Comparison of ENCODE assay signal across 9 cellular contexts in the genomic region with DNA sequence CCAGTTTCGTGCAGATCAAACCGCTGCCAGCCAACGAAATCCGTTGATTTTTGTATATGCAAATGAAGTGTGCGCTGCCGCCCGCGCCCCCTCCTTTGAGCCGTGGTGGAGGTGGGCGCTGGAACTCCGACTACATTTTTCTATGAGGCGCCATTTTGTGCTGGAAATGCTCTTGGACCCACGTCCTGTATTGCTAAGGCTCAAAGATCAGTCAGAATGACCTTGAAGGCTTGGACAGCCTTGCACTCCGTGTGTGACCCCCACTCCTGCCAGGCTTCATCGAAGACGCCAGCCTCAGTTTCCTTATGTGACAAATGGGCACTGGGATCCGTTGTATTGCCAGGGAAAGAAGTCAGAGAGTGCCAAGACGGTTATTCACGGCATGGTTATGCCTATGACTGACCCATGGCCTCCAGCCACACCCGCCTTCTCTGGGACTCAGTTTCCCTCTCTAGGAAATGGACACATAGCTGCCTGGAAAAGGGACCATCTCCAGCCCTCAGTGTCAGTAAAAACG. TPM values are rescaled to one million over a fixed set of nuclear protein-coding genes. Genes with fewer than 3 reads are reported as not detected.
DNase-seq lines count a peak whose midpoint lies in the region; ATAC-seq and TF ChIP-seq lines count a peak whose summit lies in the region.
"Had no signal": no experiment of that assay in that cellular context is flagged by ENCODE, and none has a peak within 500 bp of the region (broad histone marks: within the 10 kb centered on the region; RNA-seq: fewer than 3 reads in every experiment).

No MANE protein-coding gene starts in this region.

- H2BK15ac ChIP-seq in IMR-90 (ENCODE audit: low read depth, low read length) = peak overlapping the region; percentile 100

- no peaks in the 10 kb centered on the region for H3K9me3 ChIP-seq in IMR-90 (ENCODE audit: control insufficient read depth, insufficient read depth, low read length)
- H3K9me3 ChIP-seq in breast epithelium = no peaks in the 10 kb centered on the region
- no peaks in the 10 kb centered on the region for H3K9me3 ChIP-seq in mucosa of stomach (ENCODE audit: control insufficient read depth, low read length)

- H3K14ac ChIP-seq in IMR-90 (replicated peaks; ENCODE audit: low read depth, low read length) = peak overlapping the region; percentile 99

- in situ Hi-C loops in IMR-90 (cut with MboI; ENCODE audit: low sequenced_read_pairs) (no loop called here), ACHN (cut with HindIII; ENCODE audit: low pct_ligation_motif_present, low pct_unique_long_range_greater_than_20kb, low sequenced_read_pairs) (no loop called here)

- H3K79me1 ChIP-seq in IMR-90 (ENCODE audit: low read depth in 1 of 2, low read length in 2 of 2) = peaks cover under 1 to 28% of the 10 kb centered on the region in 2 experiments; a peak in 2 of 4 replicates

- POLR2A ChIA-PET in AG04449 (lab: Yijun Ruan, JAX) = interaction anchor here (0.5 to 3.4 kb wide), 40 partner anchors 8 to 321 kb away, joined by 3 to 86 read pairs (median 4); a partner anchor contains a TSS
- POLR2A ChIA-PET in IMR-90 (lab: Charles Lee; ENCODE audit: unreplicated experiment) = interaction anchor here (0.5 to 1.4 kb wide), 4 partner anchors 10 to 249 kb away, joined by 3 to 6 read pairs (median 4); no protein-coding TSS in a partner anchor

- peak overlapping the region; percentile 96 for H3K23ac ChIP-seq in IMR-90 (ENCODE audit: low read depth, low read length)

- ATAC-seq in IMR-90 (ENCODE audit: low read depth) (no peak), HG02840 (IDR thresholded peaks at IDR 0.05; ENCODE audit: low FRiP score, unreplicated experiment) (no peak)

- peak overlapping the region; percentile 58 for H3K4me3 ChIP-seq in AG04449 (ENCODE audit: low read depth, low read length)
- peak overlapping the region; percentile 41 for H3K4me3 ChIP-seq in IMR-90 (ENCODE audit: insufficient read depth, low read depth, low read length)
- peak overlapping the region; percentile 94 to 95 (median 95) for H3K4me3 ChIP-seq in breast epithelium
- H3K4me3 ChIP-seq in mucosa of stomach (ENCODE audit: low read length) = peak overlapping the region; percentile 6

- peak overlapping the region; percentile 95 for H3K56ac ChIP-seq in IMR-90 (ENCODE audit: extremely low read depth, insufficient read depth, low read length)

- H2BK120ac ChIP-seq in IMR-90 (ENCODE audit: low read depth, low read length) = peak overlapping the region; percentile 98

- DNase-seq in AG04449 (ENCODE audit: low read depth, low spot score) (no peak), IMR-90 (no peak), breast epithelium (ENCODE audit: low spot score in 2 of 2) (peak in 1 of 2 donors; percentile 25), NCI-H774 (lab: John Stamatoyannopoulos, UW) (no peak), ACHN (no peak), globus pallidus (ENCODE audit: low spot score) (no peak)

- H2BK20ac ChIP-seq in IMR-90 (ENCODE audit: low read depth, low read length) = peak overlapping the region; percentile 83

- no peak for TF ChIP-seq CTCF in AG04449 (IDR thresholded peaks at IDR 0.05; ENCODE audit: insufficient read depth, low read length, missing control alignments)
- TF ChIP-seq CTCF in IMR-90 (conservative IDR thresholded peaks at IDR 0.05; ENCODE audit: low read depth, low read length) = no peak
- TF ChIP-seq CTCF in breast epithelium (IDR thresholded peaks at IDR 0.05) = peak in 1 of 3 donors; percentile 10

- peak overlapping the region; percentile 99 for H2AK5ac ChIP-seq in IMR-90 (ENCODE audit: low read depth, low read length)

- H3K18ac ChIP-seq in IMR-90 (ENCODE audit: low read depth, low read length) = peak overlapping the region; percentile 96

- H3K27me3 ChIP-seq in IMR-90 (ENCODE audit: control insufficient read depth, insufficient read depth, low read length) = no peaks in the 10 kb centered on the region
- no peaks in the 10 kb centered on the region for H3K27me3 ChIP-seq in breast epithelium
- H3K27me3 ChIP-seq in mucosa of stomach (ENCODE audit: control insufficient read depth, insufficient read depth, low read length) = no peaks in the 10 kb centered on the region

- peak overlapping the region; percentile 100 for H3K4ac ChIP-seq in IMR-90 (ENCODE audit: low read depth, low read length)

- peak overlapping the region; percentile 87 for H3K4me2 ChIP-seq in IMR-90 (ENCODE audit: low read depth, low read length)

- H3K36me3 ChIP-seq in IMR-90 (ENCODE audit: control insufficient read depth, insufficient read depth, low read length) = peaks cover 18% of the 10 kb centered on the region
- no peaks in the 10 kb centered on the region for H3K36me3 ChIP-seq in breast epithelium
- no peaks in the 10 kb centered on the region for H3K36me3 ChIP-seq in mucosa of stomach (ENCODE audit: control insufficient read depth, insufficient read depth, low read length)

- H4K91ac ChIP-seq in IMR-90 (ENCODE audit: insufficient read depth, low read depth, low read length) = peak overlapping the region; percentile 100

- peak overlapping the region; percentile 100 for H4K8ac ChIP-seq in IMR-90 (ENCODE audit: low read depth in 2 of 2, low read length in 2 of 2)

- no TSS peak for BruUV-seq in IMR-90 (replicated peaks; lab: Mats Ljungman, UMichigan)

- 34% methylated on average over 11 of the region's 21 CpGs; no CpG with 5 or more reads in 1 of the 2 experiments for WGBS in IMR-90 (ENCODE audit: extremely low coverage in 2 of 2, insufficient read length in 1 of 2), 2 experiments

- dilution Hi-C loops in IMR-90 (cut with HindIII; ENCODE audit: low sequenced_read_pairs, unreplicated experiment) = no loop called here

- peaks cover 17% of the 10 kb centered on the region for H3K4me1 ChIP-seq in IMR-90 (ENCODE audit: control insufficient read depth, insufficient read depth, low read length)
- peaks cover 4 to 10% of the 10 kb centered on the region in 2 donors for H3K4me1 ChIP-seq in breast epithelium
- peaks cover 16% of the 10 kb centered on the region for H3K4me1 ChIP-seq in mucosa of stomach (ENCODE audit: control insufficient read depth, insufficient read depth, low read length)

- H2AK9ac ChIP-seq in IMR-90 (replicated peaks; ENCODE audit: low read depth, low read length, poor library complexity) = peak overlapping the region; percentile 100

- peaks cover 33% of the 10 kb centered on the region for H4K20me1 ChIP-seq in IMR-90 (ENCODE audit: insufficient read depth, low read length)

- H3K9ac ChIP-seq in IMR-90 (ENCODE audit: low read depth, low read length) (peak overlapping the region; percentile 63), mucosa of stomach (ENCODE audit: low read length) (peak overlapping the region; percentile 11)

- no peak for TF ChIP-seq RAD21 in IMR-90 (IDR thresholded peaks at IDR 0.05; ENCODE audit: low read length)

- TF ChIP-seq POLR2A in IMR-90 (IDR thresholded peaks at IDR 0.05; ENCODE audit: low read depth, low read length) = no peak
- no peak for TF ChIP-seq POLR2A in breast epithelium (IDR thresholded peaks at IDR 0.05)

- CTCF ChIA-PET in AG04449 (lab: Yijun Ruan, JAX) = interaction anchor here (0.8 to 2.8 kb wide), 7 partner anchors 10 to 267 kb away, joined by 3 to 42 read pairs (median 6); a partner anchor contains a TSS
- CTCF ChIA-PET in IMR-90 (lab: Yijun Ruan, JAX) = no interaction called here

- H2AFZ ChIP-seq in IMR-90 (replicated peaks; ENCODE audit: low read length, poor library complexity) = peak overlapping the region; percentile 96

- H3K9me1 ChIP-seq in IMR-90 (ENCODE audit: insufficient read depth, low read length) = peaks cover 19% of the 10 kb centered on the region

- peak overlapping the region; percentile 99 for H4K5ac ChIP-seq in IMR-90 (ENCODE audit: low read depth, low read length)

- peak overlapping the region; percentile 94 for H2BK5ac ChIP-seq in IMR-90 (ENCODE audit: low read depth, low read length, poor library complexity, severe bottlenecking)

- intact Hi-C loops in IMR-90 (cut with micrococcal nuclease) = loop anchor here (5.0 kb wide), 1 partner anchor 94 kb away; no protein-coding TSS in a partner anchor
- intact Hi-C loops in breast epithelium (cut with DNase I; ENCODE audit: low total_unique reads) = no loop called here

- H3K27ac ChIP-seq in IMR-90 (ENCODE audit: insufficient read depth, low read length) (peak overlapping the region; percentile 94), breast epithelium (peak overlapping the region; percentile 93 to 99)

TF ChIP-seq in IMR-90, 13 proteins besides CTCF, POLR2A, EP300 and RAD21:
- TF ChIP-seq MAZ (IDR thresholded peaks at IDR 0.05; ENCODE audit: borderline replicate concordance, low read depth, low read length) = peak; percentile 3; the same call in 1 of the 2 replicates
- no peak for TF ChIP-seq SMC3 (IDR thresholded peaks at IDR 0.05; ENCODE audit: low read depth, low read length)

RNA-seq across cellular contexts. Expression of a gene that starts 0.8 kb away (rescaled TPM):
- 69.5 and 74.4 TPM in 2 replicates for total RNA-seq in IMR-90 (2012; rRNA removed)
- 104 and 177 TPM in 2 replicates for polyA plus RNA-seq in IMR-90 (2012; rRNA removed)
- 94.4 and 130 TPM in 2 replicates for polyA plus RNA-seq in IMR-90 (2012; cell fraction: cytosol; rRNA removed)
- polyA plus RNA-seq in IMR-90 (2012; cell fraction: nucleus; rRNA removed; ENCODE audit: low replicate concordance) = 22.1 and 43.9 TPM in 2 replicates
- total RNA-seq in breast epithelium = 1 to 10 TPM; 7.2 to 9.0 (median 8.9) TPM

RNA-seq across cellular contexts. Expression of a gene that starts 22.6 kb away (rescaled TPM):
- total RNA-seq in IMR-90 (2012; rRNA removed) (386 and 998 TPM in 2 replicates), breast epithelium (100 to 1,000 TPM; 462 to 673 (median 471) TPM)
- 1,428 and 1,693 TPM in 2 replicates for polyA plus RNA-seq in IMR-90 (2012; rRNA removed)
- 2,443 and 3,636 TPM in 2 replicates for polyA plus RNA-seq in IMR-90 (2012; cell fraction: cytosol; rRNA removed)
- polyA plus RNA-seq in IMR-90 (2012; cell fraction: nucleus; rRNA removed; ENCODE audit: low replicate concordance) = 1,567 and 1,909 TPM in 2 replicates

RNA-seq across cellular contexts. Expression of a gene that starts 24.3 kb away (rescaled TPM):
- total RNA-seq in IMR-90 (2012; rRNA removed) (not detected in 2 replicates), breast epithelium (10 to 100 TPM in 1 of 3 donors, 1 to 10 TPM in 2; 4.5 to 12.7 (median 9.8) TPM)
- not detected in 2 replicates for polyA plus RNA-seq in IMR-90 (2012; rRNA removed)
- polyA plus RNA-seq in IMR-90 (2012; cell fraction: cytosol; rRNA removed) = 0.15 and 0.30 TPM in 2 replicates
- 0.30 TPM in 1 of 2 replicates, not detected in the other for polyA plus RNA-seq in IMR-90 (2012; cell fraction: nucleus; rRNA removed; ENCODE audit: low replicate concordance)

RNA-seq across cellular contexts. Expression of a gene that starts 31.8 kb away (rescaled TPM):
- not detected in 2 replicates for total RNA-seq in IMR-90 (2012; rRNA removed)
- 1.4 and 1.6 TPM in 2 replicates for polyA plus RNA-seq in IMR-90 (2012; rRNA removed)
- 0.49 TPM in 1 of 2 replicates, not detected in the other for polyA plus RNA-seq in IMR-90 (2012; cell fraction: cytosol; rRNA removed)
- polyA plus RNA-seq in IMR-90 (2012; cell fraction: nucleus; rRNA removed; ENCODE audit: low replicate concordance) = 10.6 and 24.6 TPM in 2 replicates
- total RNA-seq in breast epithelium = not detected
- total RNA-seq: T-helper 2 cell treated with Interferon-gamma antibody and Interleukin-4, amounts not matched to agents 100 ng/mL and 5 ng/mL, for 36 hours had no signal

RNA-seq across cellular contexts. Expression of a gene that starts 34.7 kb away (rescaled TPM):
- total RNA-seq in IMR-90 (2012; rRNA removed) (not detected in 2 replicates), breast epithelium (under 1 TPM in 1 of 3 donors, not detected in 2; 0.29 TPM)
- polyA plus RNA-seq in IMR-90 (2012; rRNA removed) = 0.03 TPM in 1 of 2 replicates, not detected in the other
- 0.01 and 0.02 TPM in 2 replicates for polyA plus RNA-seq in IMR-90 (2012; cell fraction: cytosol; rRNA removed)
- polyA plus RNA-seq in IMR-90 (2012; cell fraction: nucleus; rRNA removed; ENCODE audit: low replicate concordance) = 0.01 and 0.03 TPM in 2 replicates
- total RNA-seq: T-helper 2 cell treated with Interferon-gamma antibody and Interleukin-4, amounts not matched to agents 100 ng/mL and 5 ng/mL, for 36 hours had no signal

Comparison
In these comparisons a context has a peak if more than half of its experiments do, and no peak if none do; other contexts are left out.
1. H3K4me3 ChIP-seq: peak in every context shown above with its lines; median percentile 95 in breast epithelium; 58 in AG04449; 41 in IMR-90; 6 in mucosa of stomach.